14 cellular contexts compared by ENCODE assay signal in genomic region chr1:1827456-1827855, GRCh38. TPM values are rescaled to one million over a fixed set of nuclear protein-coding genes. Genes with fewer than 3 reads are reported as not detected.
A peak's percentile ranks its signal among the peaks of the same experiment; 100 is the strongest.
DNase-seq lines count a peak whose midpoint lies in the region; ATAC-seq, FAIRE-seq and TF ChIP-seq lines count a peak whose summit lies in the region.
"Had no signal": no experiment of that assay in that cellular context is flagged by ENCODE, and none has a peak within 500 bp of the region (broad histone marks: within the 10 kb centered on the region; RNA-seq: fewer than 3 reads in every experiment).

No MANE protein-coding gene starts in this region.

- peaks cover 22 to 54% of the 10 kb centered on the region in 2 donors for H3K4me1 Mint-ChIP-seq in immature natural killer cell

- TF ChIP-seq POLR2A in HepG2 (IDR thresholded peaks at IDR 0.05; ENCODE audit: insufficient read depth in 1 of 2, low read depth in 2 of 2, low read length in 2 of 2) (no peak), right lobe of liver (IDR thresholded peaks at IDR 0.05) (no peak), testis (IDR thresholded peaks at IDR 0.05) (no peak), tibial nerve (IDR thresholded peaks at IDR 0.05) (no peak)

- H3K4me3 ChIP-seq in HepG2 (replicated peaks in 1 of 3; ENCODE audit: insufficient read depth in 1 of 3, low read depth in 2 of 3, low read length in 3 of 3) (no peak overlapping the region), right lobe of liver (no peak overlapping the region), WERI-Rb-1 (ENCODE audit: low read depth, low read length) (no peak overlapping the region), testis (no peak overlapping the region), tibial nerve (no peak overlapping the region)
- H3K4me3 ChIP-seq: psoas muscle had no signal

- no peak for FAIRE-seq in HepG2 (lab: Jason Lieb, UNC)

- 97% methylated on average over 5 of the region's 5 CpGs for WGBS in HepG2 (ENCODE audit: low lambda C conversion rate)
- WGBS in right lobe of liver (ENCODE audit: insufficient coverage, low coverage, low lambda C conversion rate, missing lambda C conversion rate) = 87% methylated on average over 3 of the region's 5 CpGs
- WGBS in testis, 2 donors = 71 to 82% methylated on average over 5 of the region's 5 CpGs
- WGBS in tibial nerve, 2 donors = 43 to 45% methylated on average over 5 of the region's 5 CpGs

- intact Hi-C loops in HepG2 (cut with micrococcal nuclease; ENCODE audit: unreplicated experiment) = no loop called here
- intact Hi-C loops in right lobe of liver (cut with DNase I) = no loop called here
- intact Hi-C loops in testis (cut with DNase I; ENCODE audit: low total_unique reads) = no loop called here

- TF ChIP-seq CTCF in HepG2 (CRISPR knock-in tag; IDR thresholded peaks at IDR 0.05) (no peak), right lobe of liver (IDR thresholded peaks at IDR 0.05) (no peak), WERI-Rb-1 (IDR thresholded peaks at IDR 0.05; ENCODE audit: low read depth, low read length) (no peak), testis (IDR thresholded peaks at IDR 0.05) (no peak), tibial nerve (IDR thresholded peaks at IDR 0.05) (no peak)

- H3K79me2 ChIP-seq in HepG2 (ENCODE audit: insufficient read depth, low read length) = peaks cover 39% of the 10 kb centered on the region

- CTCF ChIA-PET in HepG2 (lab: Yijun Ruan, JAX; ENCODE audit: low intra/inter-chr PET ratio, low total read pairs) = no interaction called here

- DNase-seq in HepG2 (ENCODE audit: low spot score) (no peak), right lobe of liver (no peak), WERI-Rb-1 (peak; percentile 18), testis (no peak), immature natural killer cell (no peak), hepatic stellate cell (ENCODE audit: low spot score) (no peak), tibial nerve (ENCODE audit: low spot score in 2 of 2) (no peak)
- DNase-seq: activated CD8-positive, alpha-beta memory T cell treated with anti-CD3 and anti-CD28 coated beads, Interleukin-2, amount 10 ng/mL, durations not matched to agents 7 days and 5 days; NCI-H1694; NCI-H446; psoas muscle had no signal

- H3K27me3 Mint-ChIP-seq in immature natural killer cell (ENCODE audit: low read depth in 3 of 3) = peaks cover 0 to 2% (median 2%) of the 10 kb centered on the region in 3 donors
- H3K27me3 Mint-ChIP-seq: activated CD8-positive, alpha-beta memory T cell treated with anti-CD3 and anti-CD28 coated beads, Interleukin-2, amount 10 ng/mL, durations not matched to agents 7 days and 5 days; central memory CD8-positive, alpha-beta T cell had no signal

- POLR2A ChIA-PET in HepG2 (lab: Yijun Ruan, JAX) = no interaction called here

- in situ Hi-C loops in HepG2 (cut with HindIII; ENCODE audit: extremely low pct_ligation_motif_present, low pct_unique_long_range_greater_than_20kb) = no loop called here

- H3K9me3 ChIP-seq in HepG2 (ENCODE audit: low read length) (no peaks in the 10 kb centered on the region), right lobe of liver (no peaks in the 10 kb centered on the region), WERI-Rb-1 (ENCODE audit: severe bottlenecking) (no peaks in the 10 kb centered on the region), testis (no peaks in the 10 kb centered on the region), tibial nerve (no peaks in the 10 kb centered on the region)
- H3K9me3 ChIP-seq: psoas muscle had no signal

- no peak overlapping the region for H3K27ac ChIP-seq in HepG2 (ENCODE audit: extremely low read length, insufficient read depth, low read length)
- H3K27ac ChIP-seq in right lobe of liver = no peak overlapping the region
- H3K27ac ChIP-seq in WERI-Rb-1 = no peak overlapping the region
- peak overlapping the region; percentile 10 for H3K27ac ChIP-seq in layer of hippocampus (ENCODE audit: low read depth, low read length)
- H3K27ac ChIP-seq in testis = no peak overlapping the region
- H3K27ac ChIP-seq in tibial nerve = peak overlapping the region in 1 of 4 donors; percentile 17
- H3K27ac ChIP-seq: psoas muscle had no signal

- H3K9ac ChIP-seq in HepG2 (ENCODE audit: insufficient read depth, low read depth, low read length) = no peak overlapping the region

- TF ChIP-seq RAD21 in HepG2 (CRISPR knock-in tag; IDR thresholded peaks at IDR 0.05) = no peak

- no peaks in the 10 kb centered on the region for H3K9me3 Mint-ChIP-seq in immature natural killer cell
- H3K9me3 Mint-ChIP-seq: activated naive CD4-positive, alpha-beta T cell treated with anti-CD3 and anti-CD28 coated beads, Interleukin-2, amount 50 U/mL, for 72 hours; central memory CD8-positive, alpha-beta T cell had no signal

- BruUV-seq in HepG2 (replicated peaks; lab: Mats Ljungman, UMichigan) = no TSS peak

- no peak overlapping the region for H3K4me3 Mint-ChIP-seq in immature natural killer cell
- H3K4me3 Mint-ChIP-seq: activated CD8-positive, alpha-beta memory T cell treated with anti-CD3 and anti-CD28 coated beads, Interleukin-2, amount 10 ng/mL, durations not matched to agents 7 days and 5 days; central memory CD8-positive, alpha-beta T cell had no signal

- H4K20me1 ChIP-seq in HepG2 (ENCODE audit: insufficient read depth, low read length) = peaks cover 7% of the 10 kb centered on the region; the same call in 1 of the 2 replicates

- H3K36me3 ChIP-seq in HepG2 (replicated peaks in 1 of 2; ENCODE audit: control insufficient read depth in 1 of 2, insufficient read depth in 2 of 2, low read length in 2 of 2) = peaks cover 9 to 52% of the 10 kb centered on the region in 2 experiments
- H3K36me3 ChIP-seq in right lobe of liver = peaks cover 0 to 11% (median 4%) of the 10 kb centered on the region in 4 donors
- H3K36me3 ChIP-seq in WERI-Rb-1 = peaks cover 44% of the 10 kb centered on the region
- no peaks in the 10 kb centered on the region for H3K36me3 ChIP-seq in testis (ENCODE audit: low read depth, missing control alignments)
- H3K36me3 ChIP-seq in tibial nerve = peaks cover 0 to 33% (median 0%) of the 10 kb centered on the region in 3 donors

- peak overlapping the region in 2 of 6 donors; percentile 16 to 34 for H3K27ac Mint-ChIP-seq in immature natural killer cell

- H3K27me3 ChIP-seq in HepG2 (ENCODE audit: control insufficient read depth in 1 of 2, insufficient read depth in 2 of 2, low read length in 2 of 2) (no peaks in the 10 kb centered on the region), right lobe of liver (no peaks in the 10 kb centered on the region), WERI-Rb-1 (ENCODE audit: insufficient read depth, low read depth, severe bottlenecking) (no peaks in the 10 kb centered on the region), layer of hippocampus (ENCODE audit: control insufficient read depth, insufficient read depth, low read length) (no peaks in the 10 kb centered on the region), testis (no peaks in the 10 kb centered on the region), tibial nerve (no peaks in the 10 kb centered on the region)

- H3K4me1 ChIP-seq in HepG2 (ENCODE audit: insufficient read depth, low read length) = peaks cover 2% of the 10 kb centered on the region
- no peaks in the 10 kb centered on the region for H3K4me1 ChIP-seq in right lobe of liver
- no peaks in the 10 kb centered on the region for H3K4me1 ChIP-seq in testis
- H3K4me1 ChIP-seq in tibial nerve = peaks cover 0 to 37% (median 4%) of the 10 kb centered on the region in 4 donors
- H3K4me1 ChIP-seq: psoas muscle had no signal

- no peak overlapping the region for H2AFZ ChIP-seq in HepG2 (ENCODE audit: low read length)

- TF ChIP-seq EP300 in HepG2 (IDR thresholded peaks at IDR 0.05; ENCODE audit: low read depth in 2 of 2, low read length in 2 of 2) (no peak), HepG2 (CRISPR knock-in tag; IDR thresholded peaks at IDR 0.05; ENCODE audit: borderline replicate concordance) (no peak), tibial nerve (IDR thresholded peaks at IDR 0.05) (no peak)

- peaks cover 4 to 8% (median 5%) of the 10 kb centered on the region in 3 donors for H3K36me3 Mint-ChIP-seq in immature natural killer cell

- ATAC-seq in HepG2 (no peak), right lobe of liver (no peak)
- ATAC-seq: activated CD8-positive, alpha-beta memory T cell treated with anti-CD3 and anti-CD28 coated beads, Interleukin-2, amount 10 ng/mL, durations not matched to agents 7 days and 5 days; activated naive CD4-positive, alpha-beta T cell treated with anti-CD3 and anti-CD28 coated beads, Interleukin-2, amount 50 U/mL, for 72 hours; psoas muscle had no signal

- H3K4me2 ChIP-seq in HepG2 (ENCODE audit: low read depth, low read length) = no peak overlapping the region

TF ChIP-seq in HepG2, 621 proteins besides CTCF, POLR2A, EP300 and RAD21:
- TF ChIP-seq HNRNPUL1 (IDR thresholded peaks at IDR 0.05; ENCODE audit: low read depth, low read length) (no peak), RBM22 (optimal IDR thresholded peaks at IDR 0.05; ENCODE audit: low read length) (peak; percentile 67), TOPORS (CRISPR knock-in tag; IDR thresholded peaks at IDR 0.05) (no peak)

RNA-seq across cellular contexts. Expression of gene NADK, which starts 49.2 kb away (rescaled TPM):
- 47.6 and 60.1 TPM in 2 replicates for total RNA-seq in HepG2 (2016; rRNA removed; fragmentation: Illumina TruSeq; extraction: Trizol)
- 29.8 and 30.8 TPM in 2 replicates for total RNA-seq in HepG2 (2016; cell fraction: cytosol; rRNA removed; fragmentation: Illumina TruSeq; extraction: Trizol; ENCODE audit: low read depth)
- total RNA-seq in HepG2 (2016; cell fraction: insoluble cytoplasmic fraction; rRNA removed; fragmentation: Illumina TruSeq; extraction: Trizol) = 38.7 and 62.4 TPM in 2 replicates
- total RNA-seq in HepG2 (2016; cell fraction: membrane; rRNA removed; fragmentation: Illumina TruSeq; extraction: Trizol) = 61.8 and 69.8 TPM in 2 replicates
- total RNA-seq in HepG2 (2016; cell fraction: nucleus; rRNA removed; fragmentation: Illumina TruSeq; extraction: Trizol) = 56.0 and 58.2 TPM in 2 replicates
- 56.6 and 74.9 TPM in 2 replicates for polyA plus RNA-seq in HepG2 (2011; rRNA removed)
- 44.7 and 49.3 TPM in 2 replicates for polyA plus RNA-seq in HepG2 (2011; cell fraction: cytosol; rRNA removed)
- 195 and 220 TPM in 2 replicates for polyA plus RNA-seq in HepG2 (2011; cell fraction: nucleus; rRNA removed)
- 34.7 and 51.8 TPM in 2 replicates for polyA plus RNA-seq in HepG2 (2012)
- 30.4 and 32.6 TPM in 2 replicates for polyA plus RNA-seq in HepG2 (2016; cell fraction: cytosol; fragmentation: Illumina TruSeq; extraction: Trizol; ENCODE audit: low read depth)
- polyA plus RNA-seq in HepG2 (2016; cell fraction: insoluble cytoplasmic fraction; fragmentation: Illumina TruSeq; extraction: Trizol; ENCODE audit: low read depth) = 44.6 and 56.1 TPM in 2 replicates
- polyA plus RNA-seq in HepG2 (2016; cell fraction: membrane; fragmentation: Illumina TruSeq; extraction: Trizol; ENCODE audit: low read depth) = 62.4 and 63.0 TPM in 2 replicates
- 149 and 161 TPM in 2 replicates for polyA plus RNA-seq in HepG2 (2016; cell fraction: nucleus; fragmentation: Illumina TruSeq; extraction: Trizol; ENCODE audit: insufficient read depth, low read depth)
- 59.5 and 61.8 TPM in 2 replicates for polyA minus RNA-seq in HepG2 (2011; rRNA and poly(A)+ RNA removed; ENCODE audit: low replicate concordance)
- polyA minus RNA-seq in HepG2 (2011; cell fraction: cytosol; rRNA and poly(A)+ RNA removed) = 27.9 and 28.0 TPM in 2 replicates
- polyA minus RNA-seq in HepG2 (2011; cell fraction: nucleus; rRNA and poly(A)+ RNA removed) = 37.6 and 42.4 TPM in 2 replicates
- total RNA-seq in right lobe of liver = 100 to 1,000 TPM in 3 of 6 experiments, 10 to 100 TPM in 3; 80.3 to 143 (median 100) TPM
- 100 to 1,000 TPM; 105 to 111 TPM for total RNA-seq in testis
- 74.9 TPM for polyA plus RNA-seq in testis (ENCODE audit: insufficient read depth, low read depth, low replicate concordance)
- 10 to 100 TPM; 30.9 to 53.3 (median 37.3) TPM for polyA plus RNA-seq in immature natural killer cell
- total RNA-seq in tibial nerve = 100 to 1,000 TPM; 111 to 145 (median 119) TPM
